14 cellular contexts compared by ENCODE assay signal in the genomic region with DNA sequence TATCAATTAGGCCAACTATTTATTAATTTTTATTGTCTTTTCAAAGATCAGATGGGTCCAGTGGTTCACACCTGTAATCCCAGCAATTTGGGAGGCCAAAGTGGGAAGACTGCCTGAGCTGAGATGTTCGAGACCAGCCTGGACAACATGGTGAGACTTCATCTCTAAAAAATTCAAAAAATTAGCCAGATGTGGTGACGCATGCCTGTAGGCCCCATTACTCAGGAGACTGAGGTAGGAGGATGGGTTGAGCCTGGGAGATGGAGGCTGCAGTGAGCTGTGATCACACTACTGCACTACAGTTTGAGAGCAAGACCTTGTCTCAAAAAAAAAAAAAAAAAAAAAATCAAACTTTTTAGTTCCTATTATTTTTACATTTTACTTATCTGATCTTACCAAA. TPM values are rescaled to one million over a fixed set of nuclear protein-coding genes. Genes with fewer than 3 reads are reported as not detected.
A peak's percentile ranks its signal among the peaks of the same experiment; 100 is the strongest.
DNase-seq lines count a peak whose midpoint lies in the region; ATAC-seq and TF ChIP-seq lines count a peak whose summit lies in the region.
"Had no signal": no experiment of that assay in that cellular context is flagged by ENCODE, and none has a peak within 500 bp of the region (broad histone marks: within the 10 kb centered on the region; RNA-seq: fewer than 3 reads in every experiment).

No MANE protein-coding gene starts in this region.

- H3K4me1 Mint-ChIP-seq in T-cell: peaks cover 5 to 11% (median 11%) of the 10 kb centered on the region in 3 donors

- ATAC-seq in HG03280 (IDR thresholded peaks at IDR 0.05; ENCODE audit: unreplicated experiment) (no peak), T-cell (replicated peaks in 1 of 4) (no peak)
- ATAC-seq: A549, GM12878, K562 had no signal

- no peak overlapping the region for H3K4me3 ChIP-seq in neutrophil (ENCODE audit: low read depth in 1 of 2, low read length in 1 of 2)
- H3K4me3 ChIP-seq: A549, GM12878, HAP-1, K562 had no signal

- CTCF ChIA-PET in T-cell (lab: Charles Lee): no interaction called here

- peaks cover 16 to 26% of the 10 kb centered on the region in 2 experiments for H3K4me1 ChIP-seq in neutrophil (ENCODE audit: control insufficient read depth in 1 of 2, insufficient read depth in 1 of 2, low read depth in 1 of 2, low read length in 1 of 2)
- H3K4me1 ChIP-seq: A549, Caco-2, HAP-1 had no signal

- H3K36me3 ChIP-seq in neutrophil: peaks cover 29% of the 10 kb centered on the region

- peak; percentile 40 for DNase-seq in EL
- DNase-seq in SKM-1 (lab: John Stamatoyannopoulos, UW; ENCODE audit: unreplicated experiment): no peak
- no peak for DNase-seq in T-cell
- DNase-seq in central memory CD4-positive, alpha-beta T cell: no peak
- DNase-seq: Caco-2; CD8-positive, alpha-beta memory T cell; DND-41 had no signal

- no peaks in the 10 kb centered on the region for H3K9me3 ChIP-seq in neutrophil
- H3K9me3 ChIP-seq: A549, Caco-2, HAP-1 had no signal

- H3K27me3 Mint-ChIP-seq in T-cell: no peaks in the 10 kb centered on the region
- H3K27me3 Mint-ChIP-seq: CD8-positive, alpha-beta memory T cell had no signal

- TF ChIP-seq CTCF in VCaP (conservative IDR thresholded peaks at IDR 0.05): no peak
- no peak for TF ChIP-seq CTCF in neutrophil (IDR thresholded peaks at IDR 0.05)

- H3K9me3 Mint-ChIP-seq in T-cell: no peaks in the 10 kb centered on the region
- H3K9me3 Mint-ChIP-seq: CD8-positive, alpha-beta memory T cell had no signal

- no peak overlapping the region for H3K27ac Mint-ChIP-seq in T-cell
- H3K27ac Mint-ChIP-seq: CD8-positive, alpha-beta memory T cell had no signal

- H3K27me3 ChIP-seq in neutrophil: no peaks in the 10 kb centered on the region

- peaks cover 27% of the 10 kb centered on the region for H3K36me3 Mint-ChIP-seq in T-cell

- H3K4me3 Mint-ChIP-seq in T-cell: no peak overlapping the region
- H3K4me3 Mint-ChIP-seq: CD8-positive, alpha-beta memory T cell had no signal

- POLR2A ChIA-PET in T-cell (lab: Charles Lee): no interaction called here

- peak overlapping the region; percentile 38; the same call in 1 of the 2 replicates for H3K27ac ChIP-seq in VCaP
- peak overlapping the region; percentile 81 for H3K27ac ChIP-seq in neutrophil
- H3K27ac ChIP-seq: A549 had no signal

RNA-seq across cellular contexts. Expression of a gene that starts 8.2 kb away (rescaled TPM):
- 10 to 100 TPM; 22.8 to 30.5 (median 24.9) TPM for total RNA-seq in T-cell

RNA-seq across cellular contexts. Expression of a gene that starts 27.1 kb away (rescaled TPM):
- total RNA-seq in T-cell: under 1 TPM in 4 of 5 donors, not detected in 1; 0.03 to 0.09 (median 0.06) TPM
- total RNA-seq: GM12878, K562 had no signal
